ENCODE assay signal across 2 cellular contexts in genomic region chr6:115882174-115882573, GRCh38.
TF ChIP-seq lines count a peak whose summit lies in the region.

No MANE protein-coding gene starts in this region.

TF ChIP-seq in GM23338, 12 proteins besides CTCF, POLR2A, EP300 and RAD21:
- TF ChIP-seq REST (IDR thresholded peaks at IDR 0.05; ENCODE audit: unreplicated experiment) (no peak), JUNB (IDR thresholded peaks at IDR 0.05; ENCODE audit: unreplicated experiment) (no peak), ZNF462 (CRISPR knock-in tag; IDR thresholded peaks at IDR 0.05) (no peak), EZH2 (IDR thresholded peaks at IDR 0.05; ENCODE audit: low read depth, unreplicated experiment) (no peak), NANOG (IDR thresholded peaks at IDR 0.05; ENCODE audit: borderline replicate concordance) (no peak), STAT1 (IDR thresholded peaks at IDR 0.05; ENCODE audit: unreplicated experiment) (no peak), POLR2AphosphoS5 (IDR thresholded peaks at IDR 0.05; ENCODE audit: low read depth) (no peak), ZNF331 (CRISPR knock-in tag; IDR thresholded peaks at IDR 0.05; ENCODE audit: low read depth) (no peak), EZH2phosphoT487 (IDR thresholded peaks at IDR 0.05; ENCODE audit: unreplicated experiment) (no peak), ETS1 (IDR thresholded peaks at IDR 0.05) (no peak), ZNF114 (CRISPR knock-in tag; IDR thresholded peaks at IDR 0.05) (no peak), CREB1 (CRISPR knock-in tag; IDR thresholded peaks at IDR 0.05; ENCODE audit: low read depth) (no peak)

TF ChIP-seq in HEK293T, 16 proteins besides CTCF, POLR2A, EP300 and RAD21 (continued from another document):
- TF ChIP-seq ARNT (IDR thresholded peaks at IDR 0.05) (no peak), FOXM1 (IDR thresholded peaks at IDR 0.05; ENCODE audit: borderline replicate concordance) (no peak), SUZ12 (IDR thresholded peaks at IDR 0.05) (no peak), CTBP1 (IDR thresholded peaks at IDR 0.05; ENCODE audit: borderline replicate concordance) (no peak), SP1 (IDR thresholded peaks at IDR 0.05) (no peak), HDGF (IDR thresholded peaks at IDR 0.05; ENCODE audit: borderline replicate concordance) (no peak), BHLHE40 (IDR thresholded peaks at IDR 0.05; ENCODE audit: borderline replicate concordance) (no peak), ELF4 (IDR thresholded peaks at IDR 0.05) (no peak), L3MBTL2 (conservative IDR thresholded peaks at IDR 0.05) (no peak)
